In the genomic region with DNA sequence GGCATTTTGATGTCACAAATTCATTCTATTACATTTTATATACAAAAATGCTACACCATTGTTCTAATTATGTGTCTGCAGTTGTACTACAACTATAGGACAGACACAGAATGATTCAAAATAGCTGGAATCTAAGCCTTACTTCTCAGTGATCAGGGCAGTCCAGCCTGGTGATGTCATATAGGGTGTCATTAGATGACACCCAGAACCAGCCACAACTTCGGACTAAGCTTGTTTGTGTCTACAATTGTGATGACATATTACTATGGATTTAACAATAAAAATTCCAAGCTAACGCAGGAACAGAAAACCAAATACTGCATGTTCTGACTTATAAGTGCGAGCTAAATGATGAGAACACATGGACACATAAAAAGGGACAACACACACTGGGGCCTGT, we compare ENCODE assay signal across 19 cellular contexts. TPM values are rescaled to one million over a fixed set of nuclear protein-coding genes. Genes with fewer than 3 reads are reported as not detected.
A peak's percentile ranks its signal among the peaks of the same experiment; 100 is the strongest.
DNase-seq lines count a peak whose midpoint lies in the region; ATAC-seq, FAIRE-seq and TF ChIP-seq lines count a peak whose summit lies in the region.
"Had no signal": no experiment of that assay in that cellular context is flagged by ENCODE, and none has a peak within 500 bp of the region (broad histone marks: within the 10 kb centered on the region; RNA-seq: fewer than 3 reads in every experiment).

No MANE protein-coding gene starts in this region.

- H3K4me3 ChIP-seq in mammary epithelial cell (replicated peaks in 1 of 3; ENCODE audit: insufficient read depth in 1 of 3, low read depth in 2 of 3, low read length in 3 of 3) = no peak overlapping the region
- H3K4me3 ChIP-seq in HEK293 (ENCODE audit: low read depth, low read length) = no peak overlapping the region
- H3K4me3 ChIP-seq in K562 = no peak overlapping the region
- H3K4me3 ChIP-seq in smooth muscle cell = no peak overlapping the region
- H3K4me3 ChIP-seq: BLaER1, HAP-1 had no signal

- H3K9me1 ChIP-seq in K562 (ENCODE audit: control insufficient read depth, insufficient read depth, low read length) = no peaks in the 10 kb centered on the region

- DNase-seq in mammary epithelial cell (peak; percentile 29), MCF 10A (ENCODE audit: unreplicated experiment) (no peak), K562 (ENCODE audit: extremely low read depth in 1 of 4, low spot score in 3 of 4) (no peak), smooth muscle cell (lab: John Stamatoyannopoulos, UW; ENCODE audit: unreplicated experiment) (no peak)
- no peak for DNase-seq in activated T-helper 2 cell treated with anti-CD3 and anti-CD28 coated beads, Interferon-gamma antibody, Interleukin-2, Interleukin-4, amounts not matched to agents 10 μg/mL and 5 μg/mL and 100 μg/mL, durations not matched to agents 14 hours and 24 hours and 36 hours (ENCODE audit: low spot score)
- DNase-seq: AML-193; Caco-2; CD8-positive, alpha-beta memory T cell; DMS53 had no signal

- no peak overlapping the region for H3K4me3 Mint-ChIP-seq in MCF 10A (ENCODE audit: unreplicated experiment)
- H3K4me3 Mint-ChIP-seq in activated T-helper 2 cell treated with anti-CD3 and anti-CD28 coated beads, Interferon-gamma antibody, Interleukin-2, Interleukin-4, amounts not matched to agents 10 μg/mL and 5 μg/mL and 100 μg/mL, durations not matched to agents 14 hours and 24 hours and 36 hours (ENCODE audit: low read depth) = no peak overlapping the region
- H3K4me3 Mint-ChIP-seq: CD8-positive, alpha-beta memory T cell had no signal

- WGBS in mammary epithelial cell (ENCODE audit: low coverage, missing lambda C conversion rate) = 92% methylated on average over 3 of the region's 3 CpGs
- 19% methylated on average over 3 of the region's 3 CpGs for WGBS in K562 (ENCODE audit: insufficient coverage, low coverage, missing lambda C conversion rate)
- WGBS in smooth muscle cell (ENCODE audit: low lambda C conversion rate) = 15% methylated on average over 3 of the region's 3 CpGs

- H3K27ac ChIP-seq in mammary epithelial cell (ENCODE audit: insufficient read depth, low read depth, low read length) (no peak overlapping the region), HEK293 (ENCODE audit: extremely low read depth, low read depth, low read length) (no peak overlapping the region), K562 (ENCODE audit: extremely low read depth, low read depth, low read length) (no peak overlapping the region), smooth muscle cell (ENCODE audit: low read depth) (peak overlapping the region; percentile 42)
- H3K27ac ChIP-seq: 22Rv1, BLaER1 had no signal

- H3K9ac ChIP-seq in mammary epithelial cell (ENCODE audit: insufficient read depth, low read length) = no peak overlapping the region
- H3K9ac ChIP-seq in K562 (ENCODE audit: insufficient read depth in 1 of 2, low read depth in 2 of 2, low read length in 2 of 2) = no peak overlapping the region
- H3K9ac ChIP-seq in smooth muscle cell (ENCODE audit: low read depth) = no peak overlapping the region
- H3K9ac ChIP-seq: BLaER1 had no signal

- H3K79me2 ChIP-seq in mammary epithelial cell (ENCODE audit: insufficient read depth, low read length) (no peaks in the 10 kb centered on the region), K562 (ENCODE audit: control insufficient read depth, insufficient read depth, low read length) (no peaks in the 10 kb centered on the region), smooth muscle cell (ENCODE audit: low read depth) (no peaks in the 10 kb centered on the region)

- TF ChIP-seq EP300 in K562 (IDR thresholded peaks at IDR 0.05; ENCODE audit: low read length) = no peak

- peaks cover 68% of the 10 kb centered on the region for H3K27me3 Mint-ChIP-seq in MCF 10A (ENCODE audit: insufficient read depth, unreplicated experiment)
- H3K27me3 Mint-ChIP-seq in activated T-helper 2 cell treated with anti-CD3 and anti-CD28 coated beads, Interferon-gamma antibody, Interleukin-2, Interleukin-4, amounts not matched to agents 10 μg/mL and 5 μg/mL and 100 μg/mL, durations not matched to agents 14 hours and 24 hours and 36 hours (ENCODE audit: low read depth) = peaks cover 37% of the 10 kb centered on the region

- CTCF ChIA-PET in mammary epithelial cell (lab: Charles Lee; ENCODE audit: low non-redundant PET) = no interaction called here
- CTCF ChIA-PET in MCF 10A (lab: Yijun Ruan, JAX) = interaction anchor here (0.9 kb wide), 1 partner anchor 42 kb away, joined by 3 read pairs; no protein-coding TSS in a partner anchor
- CTCF ChIA-PET in HEK293 (lab: Yijun Ruan, JAX) = interaction anchor here (1.2 kb wide), 2 partner anchors 29 to 31 kb away, joined by 4 read pairs; no protein-coding TSS in a partner anchor
- CTCF ChIA-PET in K562 (lab: Yijun Ruan, JAX; ENCODE audit: low intra/inter-chr PET ratio) = no interaction called here

- no peak for TF ChIP-seq CTCF in mammary epithelial cell (conservative IDR thresholded peaks at IDR 0.05 in 1 of 2, IDR thresholded peaks at IDR 0.05 in 1 of 2; ENCODE audit: extremely low read depth in 1 of 2, insufficient read depth in 1 of 2, low read depth in 1 of 2, low read length in 2 of 2)
- TF ChIP-seq CTCF in MCF 10A (IDR thresholded peaks at IDR 0.05; ENCODE audit: unreplicated experiment) = no peak
- no peak for TF ChIP-seq CTCF in HEK293 (tag by site-specific recombination; IDR thresholded peaks at IDR 0.05)
- TF ChIP-seq CTCF in K562 (IDR thresholded peaks at IDR 0.05 in 2 of 3, conservative IDR thresholded peaks at IDR 0.05 in 1 of 3; ENCODE audit: insufficient read depth in 2 of 3, low read depth in 1 of 3, low read length in 3 of 3) = no peak
- no peak for TF ChIP-seq CTCF in smooth muscle cell (IDR thresholded peaks at IDR 0.05; ENCODE audit: borderline replicate concordance, insufficient read depth, poor library complexity, severe bottlenecking)

- BruUV-seq in mammary epithelial cell (replicated peaks; lab: Mats Ljungman, UMichigan) (no TSS peak), MCF 10A (replicated peaks; lab: Mats Ljungman, UMichigan) (no TSS peak), K562 (replicated peaks; lab: Mats Ljungman, UMichigan) (no TSS peak)

- FAIRE-seq in K562 (lab: Jason Lieb, UNC) = no peak
- FAIRE-seq: G401.6, GM12892, H1 had no signal

- H3K9me3 ChIP-seq in mammary epithelial cell (replicated peaks; ENCODE audit: insufficient read depth, low read length) (no peaks in the 10 kb centered on the region), HEK293 (ENCODE audit: control insufficient read depth, insufficient read depth, low read depth, low read length) (no peaks in the 10 kb centered on the region), K562 (replicated peaks; ENCODE audit: control insufficient read depth, insufficient read depth, low read depth, low read length) (no peaks in the 10 kb centered on the region), smooth muscle cell (replicated peaks; ENCODE audit: low read depth) (no peaks in the 10 kb centered on the region)
- H3K9me3 ChIP-seq: BLaER1, Caco-2, HAP-1 had no signal

- H3F3A ChIP-seq in smooth muscle cell (ENCODE audit: low read depth) = no peaks in the 10 kb centered on the region

- H3K4me1 Mint-ChIP-seq in MCF 10A (ENCODE audit: insufficient read depth, unreplicated experiment) = no peaks in the 10 kb centered on the region
- peaks cover 10% of the 10 kb centered on the region for H3K4me1 Mint-ChIP-seq in activated T-helper 2 cell treated with anti-CD3 and anti-CD28 coated beads, Interferon-gamma antibody, Interleukin-2, Interleukin-4, amounts not matched to agents 10 μg/mL and 5 μg/mL and 100 μg/mL, durations not matched to agents 14 hours and 24 hours and 36 hours (ENCODE audit: low read depth)
- H3K4me1 Mint-ChIP-seq: CD8-positive, alpha-beta memory T cell had no signal

- H3K27me3 ChIP-seq in mammary epithelial cell (ENCODE audit: insufficient read depth, low read length) (peaks cover 4% of the 10 kb centered on the region), K562 (ENCODE audit: control insufficient read depth in 2 of 2, insufficient read depth in 2 of 2, low read length in 2 of 2) (peaks cover 10 to 12% of the 10 kb centered on the region in 2 experiments; a peak in 4 of 5 replicates), smooth muscle cell (ENCODE audit: low read depth) (peaks cover 15% of the 10 kb centered on the region)
- H3K27me3 ChIP-seq: BLaER1 had no signal

- no peaks in the 10 kb centered on the region for H3K9me3 Mint-ChIP-seq in MCF 10A (ENCODE audit: unreplicated experiment)
- H3K9me3 Mint-ChIP-seq in activated T-helper 2 cell treated with anti-CD3 and anti-CD28 coated beads, Interferon-gamma antibody, Interleukin-2, Interleukin-4, amounts not matched to agents 10 μg/mL and 5 μg/mL and 100 μg/mL, durations not matched to agents 14 hours and 24 hours and 36 hours = no peaks in the 10 kb centered on the region

- no peak overlapping the region for H3K27ac Mint-ChIP-seq in MCF 10A (ENCODE audit: low read depth, unreplicated experiment)
- no peak overlapping the region for H3K27ac Mint-ChIP-seq in activated T-helper 2 cell treated with anti-CD3 and anti-CD28 coated beads, Interferon-gamma antibody, Interleukin-2, Interleukin-4, amounts not matched to agents 10 μg/mL and 5 μg/mL and 100 μg/mL, durations not matched to agents 14 hours and 24 hours and 36 hours
- H3K27ac Mint-ChIP-seq: CD8-positive, alpha-beta memory T cell had no signal

- no peak for ATAC-seq in K562
- ATAC-seq in HG03196 (IDR thresholded peaks at IDR 0.05; ENCODE audit: unreplicated experiment) = no peak
- no peak for ATAC-seq in HG03378 (IDR thresholded peaks at IDR 0.05; ENCODE audit: unreplicated experiment)

- TF ChIP-seq POLR2A in K562 (conservative IDR thresholded peaks at IDR 0.05) = no peak

- no peaks in the 10 kb centered on the region for H3K36me3 Mint-ChIP-seq in MCF 10A (ENCODE audit: insufficient read depth, unreplicated experiment)
- no peaks in the 10 kb centered on the region for H3K36me3 Mint-ChIP-seq in activated T-helper 2 cell treated with anti-CD3 and anti-CD28 coated beads, Interferon-gamma antibody, Interleukin-2, Interleukin-4, amounts not matched to agents 10 μg/mL and 5 μg/mL and 100 μg/mL, durations not matched to agents 14 hours and 24 hours and 36 hours (ENCODE audit: low read depth)

- dilution Hi-C loops in mammary epithelial cell (cut with HindIII; ENCODE audit: low sequenced_read_pairs) = no loop called here

- no peaks in the 10 kb centered on the region for H4K20me1 ChIP-seq in mammary epithelial cell (ENCODE audit: insufficient read depth, low read length)
- no peaks in the 10 kb centered on the region for H4K20me1 ChIP-seq in K562 (replicated peaks; ENCODE audit: control insufficient read depth, insufficient read depth, low read length)
- no peaks in the 10 kb centered on the region for H4K20me1 ChIP-seq in smooth muscle cell (ENCODE audit: low read depth)
- H4K20me1 ChIP-seq: BLaER1 had no signal

- TF ChIP-seq RAD21 in K562 (CRISPR knock-in tag; conservative IDR thresholded peaks at IDR 0.05 in 1 of 2, IDR thresholded peaks at IDR 0.05 in 1 of 2) = no peak

- H3K36me3 ChIP-seq in mammary epithelial cell (ENCODE audit: insufficient read depth, low read length) (no peaks in the 10 kb centered on the region), HEK293 (ENCODE audit: control insufficient read depth in 2 of 2, insufficient read depth in 1 of 2, low read length in 2 of 2) (no peaks in the 10 kb centered on the region), K562 (ENCODE audit: control insufficient read depth, insufficient read depth, low read length) (no peaks in the 10 kb centered on the region), smooth muscle cell (ENCODE audit: low read depth) (no peaks in the 10 kb centered on the region)
- H3K36me3 ChIP-seq: BLaER1, HAP-1 had no signal

- no peaks in the 10 kb centered on the region for H3K4me1 ChIP-seq in mammary epithelial cell (ENCODE audit: insufficient read depth, low read length)
- H3K4me1 ChIP-seq in HEK293 (ENCODE audit: control insufficient read depth, insufficient read depth, low read length) = no peaks in the 10 kb centered on the region
- H3K4me1 ChIP-seq in K562 (replicated peaks in 1 of 2; ENCODE audit: control insufficient read depth in 2 of 2, insufficient read depth in 2 of 2, low read length in 2 of 2) = peaks cover 2 to 4% of the 10 kb centered on the region in 2 experiments; a peak in 2 of 5 replicates
- peaks cover 3% of the 10 kb centered on the region for H3K4me1 ChIP-seq in smooth muscle cell (ENCODE audit: low read depth)
- H3K4me1 ChIP-seq: Caco-2 had no signal

- H3K4me2 ChIP-seq in mammary epithelial cell (ENCODE audit: insufficient read depth, low read depth, low read length) (no peak overlapping the region), K562 (ENCODE audit: insufficient read depth, low read length) (no peak overlapping the region), smooth muscle cell (peak overlapping the region; percentile 34)
- H3K4me2 ChIP-seq: BLaER1 had no signal

- in situ Hi-C loops in mammary epithelial cell (cut with MboI; ENCODE audit: low sequenced_read_pairs in 2 of 2) = no loop called here
- in situ Hi-C loops in K562 (cut with MboI) = no loop called here

- POLR2A ChIA-PET in MCF 10A (lab: Yijun Ruan, JAX) = interaction anchor here (1.3 kb wide), 1 partner anchor 37 kb away, joined by 3 read pairs; no protein-coding TSS in a partner anchor
- POLR2A ChIA-PET in HEK293 (lab: Yijun Ruan, JAX) = no interaction called here
- POLR2A ChIA-PET in K562 (lab: Yijun Ruan, JAX) = interaction anchor here (1.1 kb wide), 1 partner anchor 11 kb away, joined by 3 read pairs; no protein-coding TSS in a partner anchor

- intact Hi-C loops in mammary epithelial cell (cut with micrococcal nuclease) (no loop called here), MCF 10A (cut with micrococcal nuclease) (no loop called here), K562 (cut with micrococcal nuclease) (no loop called here)
- intact Hi-C loops in activated T-helper 2 cell treated with anti-CD3 and anti-CD28 coated beads, Interferon-gamma antibody, Interleukin-2, Interleukin-4, amounts not matched to agents 10 μg/mL and 5 μg/mL and 100 μg/mL, durations not matched to agents 14 hours and 24 hours and 36 hours (cut with micrococcal nuclease) = no loop called here

- H2AFZ ChIP-seq in mammary epithelial cell (ENCODE audit: low read depth, low read length) (no peak overlapping the region), K562 (ENCODE audit: low read depth, low read length) (no peak overlapping the region), smooth muscle cell (ENCODE audit: low read depth) (no peak overlapping the region)

RNA-seq across cellular contexts. Expression of gene M1AP, which starts 31.0 kb away (rescaled TPM):
- total RNA-seq in mammary epithelial cell = under 1 TPM; 0.67 to 0.94 TPM
- polyA plus RNA-seq in mammary epithelial cell = 0.58 TPM
- not detected for polyA minus RNA-seq in mammary epithelial cell
- total RNA-seq in MCF 10A (2022) = not detected in 2 replicates
- not detected in 2 replicates for total RNA-seq in K562 (2011; cell fraction: chromatin; rRNA removed; ENCODE audit: low replicate concordance)
- not detected in 2 replicates for total RNA-seq in K562 (2011; cell fraction: nucleolus; rRNA removed)
- not detected in 2 replicates for total RNA-seq in K562 (2011; cell fraction: nucleoplasm; rRNA removed)
- not detected in 2 replicates for total RNA-seq in K562 (2014; rRNA removed)
- 0.10 TPM in 1 of 2 replicates, not detected in the other for total RNA-seq in K562 (2014; rRNA removed; fragmentation: Illumina TruSeq; extraction: Trizol)
- total RNA-seq in K562 (2015; rRNA removed; fragmentation: Illumina TruSeq; extraction: Trizol) = 0.19 and 0.33 TPM in 2 replicates
- 0.11 TPM in 1 of 2 replicates, not detected in the other for total RNA-seq in K562 (2021)
- polyA plus RNA-seq in K562 (2011; rRNA removed) = 0.05 TPM in 1 of 2 replicates, not detected in the other
- not detected in 2 replicates for polyA plus RNA-seq in K562 (2011; cell fraction: cytosol; rRNA removed)
- 0.07 and 0.10 TPM in 2 replicates for polyA plus RNA-seq in K562 (2011; cell fraction: nucleus; rRNA removed)
- polyA plus RNA-seq in K562 (2012) = 0.23 and 0.44 TPM in 2 replicates
- polyA plus RNA-seq in K562 (2014; fragmentation: Illumina TruSeq; extraction: Trizol) = 0.07 and 0.10 TPM in 2 replicates
- under 1 TPM; 0.06 to 0.15 TPM for polyA plus RNA-seq in K562 (2014; fragmentation: Nextera tagmentation; extraction: Ambion mirVana)
- polyA plus RNA-seq in K562 (2014; rRNA removed) = 0.30 TPM in 1 of 2 replicates, not detected in the other
- not detected in 2 replicates for polyA minus RNA-seq in K562 (2011; rRNA and poly(A)+ RNA removed)
- not detected in 2 replicates for polyA minus RNA-seq in K562 (2011; cell fraction: cytosol; rRNA and poly(A)+ RNA removed)
- not detected in 2 replicates for polyA minus RNA-seq in K562 (2011; cell fraction: nucleus; rRNA and poly(A)+ RNA removed)
- 1.2 TPM in 2 replicates for total RNA-seq in smooth muscle cell
- 1.0 and 2.8 TPM in 2 replicates for polyA plus RNA-seq in smooth muscle cell
- not detected in 2 replicates for total RNA-seq in activated T-helper 2 cell treated with anti-CD3 and anti-CD28 coated beads, Interferon-gamma antibody, Interleukin-2, Interleukin-4, amounts not matched to agents 10 μg/mL and 5 μg/mL and 100 μg/mL, durations not matched to agents 14 hours and 24 hours and 36 hours
- total RNA-seq: A673; Caco-2; CD8-positive, alpha-beta memory T cell had no signal

RNA-seq across cellular contexts. Expression of gene SEMA4F, which starts 36.9 kb away (rescaled TPM):
- total RNA-seq in mammary epithelial cell (10 to 100 TPM; 15.3 to 17.6 TPM), MCF 10A (2022) (5.2 and 7.0 TPM in 2 replicates), K562 (2014; rRNA removed) (0.27 and 0.90 TPM in 2 replicates), K562 (2014; rRNA removed; fragmentation: Illumina TruSeq; extraction: Trizol) (0.33 and 0.67 TPM in 2 replicates), K562 (2015; rRNA removed; fragmentation: Illumina TruSeq; extraction: Trizol) (0.33 and 0.60 TPM in 2 replicates), K562 (2021) (1.3 and 1.6 TPM in 2 replicates), smooth muscle cell (8.5 and 10.1 TPM in 2 replicates)
- polyA plus RNA-seq in mammary epithelial cell (11.6 TPM), K562 (2011; rRNA removed) (0.30 and 0.79 TPM in 2 replicates), K562 (2014; fragmentation: Illumina TruSeq; extraction: Trizol) (0.43 and 0.61 TPM in 2 replicates), K562 (2014; fragmentation: Nextera tagmentation; extraction: Ambion mirVana) (under 1 TPM; 0.08 to 0.18 TPM), K562 (2014; rRNA removed) (0.72 and 1.2 TPM in 2 replicates), smooth muscle cell (14.2 and 16.7 TPM in 2 replicates)
- polyA minus RNA-seq in mammary epithelial cell = 36.8 TPM
- total RNA-seq in K562 (2011; cell fraction: chromatin; rRNA removed; ENCODE audit: low replicate concordance) = 0.56 and 1.1 TPM in 2 replicates
- total RNA-seq in K562 (2011; cell fraction: nucleolus; rRNA removed) = 0.83 and 0.92 TPM in 2 replicates
- total RNA-seq in K562 (2011; cell fraction: nucleoplasm; rRNA removed) = 0.88 and 1.2 TPM in 2 replicates
- 0.27 and 0.95 TPM in 2 replicates for polyA plus RNA-seq in K562 (2011; cell fraction: cytosol; rRNA removed)
- 0.91 and 2.0 TPM in 2 replicates for polyA plus RNA-seq in K562 (2011; cell fraction: nucleus; rRNA removed)
- 0.68 and 1.8 TPM in 2 replicates for polyA plus RNA-seq in K562 (2012)
- polyA minus RNA-seq in K562 (2011; rRNA and poly(A)+ RNA removed) = 0.21 and 0.56 TPM in 2 replicates
- polyA minus RNA-seq in K562 (2011; cell fraction: cytosol; rRNA and poly(A)+ RNA removed) = 0.36 and 1.3 TPM in 2 replicates
- polyA minus RNA-seq in K562 (2011; cell fraction: nucleus; rRNA and poly(A)+ RNA removed) = 0.33 and 0.81 TPM in 2 replicates
- 5.5 and 7.1 TPM in 2 replicates for total RNA-seq in activated T-helper 2 cell treated with anti-CD3 and anti-CD28 coated beads, Interferon-gamma antibody, Interleukin-2, Interleukin-4, amounts not matched to agents 10 μg/mL and 5 μg/mL and 100 μg/mL, durations not matched to agents 14 hours and 24 hours and 36 hours

Comparison
In these comparisons a context has a peak if more than half of its experiments do, and no peak if none do; other contexts are left out.
1. CTCF ChIA-PET loops: an anchor here in MCF 10A (0.9 kb wide) and HEK293 (1.2 kb wide); none called in mammary epithelial cell and K562.